18 cellular contexts compared by ENCODE assay signal in genomic region chr21:45207839-45208626, GRCh38.
DNase-seq lines count a peak whose midpoint lies in the region; ATAC-seq, FAIRE-seq and TF ChIP-seq lines count a peak whose summit lies in the region.
"Had no signal": no experiment of that assay in that cellular context is flagged by ENCODE, and none has a peak within 500 bp of the region (broad histone marks: within the 10 kb centered on the region; RNA-seq: fewer than 3 reads in every experiment).

No MANE protein-coding gene starts in this region.

- intact Hi-C loops in activated CD4-positive, alpha-beta T cell treated with anti-CD3 and anti-CD28 coated beads, Interleukin-2, amount 10 ng/mL, durations not matched to agents 24 days and 14 days (cut with micrococcal nuclease): no loop called here
- intact Hi-C loops in IMR-90 (cut with micrococcal nuclease): loop anchor here (2.0 kb wide), 1 partner anchor 21 kb away; no protein-coding TSS in a partner anchor

- H3K4me1 ChIP-seq in IMR-90 (ENCODE audit: control insufficient read depth, insufficient read depth, low read length) (peaks cover 13% of the 10 kb centered on the region), astrocyte (ENCODE audit: insufficient read depth, low read length) (peaks cover 7% of the 10 kb centered on the region)
- H3K4me1 ChIP-seq: sigmoid colon, tibial nerve had no signal

- H3K27ac Mint-ChIP-seq in activated CD4-positive, alpha-beta T cell treated with anti-CD3 and anti-CD28 coated beads, Interleukin-2, amount 10 ng/mL, durations not matched to agents 24 days and 14 days: no peak overlapping the region
- no peak overlapping the region for H3K27ac Mint-ChIP-seq in astrocyte (ENCODE audit: unreplicated experiment)
- no peak overlapping the region for H3K27ac Mint-ChIP-seq in stimulated activated memory B cell treated with anti-CD40 and anti-IgM and Interleukin-4, amounts not matched to agents 10 μg/mL and 1 μg/mL and 100 μg/mL, for 72 hours
- H3K27ac Mint-ChIP-seq: GM23338 had no signal

- in situ Hi-C loops in IMR-90 (cut with MboI; ENCODE audit: low sequenced_read_pairs): no loop called here

- H3K27ac ChIP-seq in IMR-90 (ENCODE audit: insufficient read depth, low read length) (peak overlapping the region; percentile 84), astrocyte (ENCODE audit: low read depth, low read length) (no peak overlapping the region)
- H3K27ac ChIP-seq: sigmoid colon, tibial nerve, VCaP had no signal

- POLR2A ChIA-PET in IMR-90 (lab: Charles Lee; ENCODE audit: unreplicated experiment): no interaction called here

- FAIRE-seq in astrocyte (lab: Jason Lieb, UNC): no peak
- FAIRE-seq: colon had no signal

- no peak overlapping the region for H4K91ac ChIP-seq in IMR-90 (ENCODE audit: insufficient read depth, low read depth, low read length)

- peak overlapping the region; percentile 81 for H2AK9ac ChIP-seq in IMR-90 (replicated peaks; ENCODE audit: low read depth, low read length, poor library complexity)

- peak overlapping the region; percentile 97; the same call in 1 of the 2 replicates for H2AK5ac ChIP-seq in IMR-90 (ENCODE audit: low read depth, low read length)

- BruUV-seq in IMR-90 (replicated peaks; lab: Mats Ljungman, UMichigan): no TSS peak

- no peak overlapping the region; the same call in 2 of the 3 replicates for H2BK15ac ChIP-seq in IMR-90 (ENCODE audit: low read depth, low read length)

- peak overlapping the region; percentile 81; the same call in 1 of the 2 replicates for H4K5ac ChIP-seq in IMR-90 (ENCODE audit: low read depth, low read length)

- H3K4me3 ChIP-seq in IMR-90 (ENCODE audit: insufficient read depth, low read depth, low read length): no peak overlapping the region
- H3K4me3 ChIP-seq in astrocyte (ENCODE audit: insufficient read depth, low read depth, low read length): no peak overlapping the region
- H3K4me3 ChIP-seq: GM23338, sigmoid colon, tibial nerve had no signal

- H2BK120ac ChIP-seq in IMR-90 (ENCODE audit: low read depth, low read length): no peak overlapping the region

- no peak; the same call in 1 of the 2 replicates for ATAC-seq in IMR-90 (ENCODE audit: low read depth)
- peak; percentile 52 for ATAC-seq in stimulated activated memory B cell treated with anti-CD40 and anti-IgM and Interleukin-4, amounts not matched to agents 10 μg/mL and 1 μg/mL and 100 μg/mL, for 72 hours
- ATAC-seq in GM19328 (IDR thresholded peaks at IDR 0.05; ENCODE audit: unreplicated experiment): no peak

- H3K9me1 ChIP-seq in IMR-90 (ENCODE audit: insufficient read depth, low read length): peaks cover 17% of the 10 kb centered on the region

- peak overlapping the region in 1 of 2 experiments; percentile 20; a peak in 1 of 4 replicates for H4K8ac ChIP-seq in IMR-90 (ENCODE audit: low read depth in 2 of 2, low read length in 2 of 2)

- no peak for TF ChIP-seq CTCF in IMR-90 (conservative IDR thresholded peaks at IDR 0.05; ENCODE audit: low read depth, low read length)
- TF ChIP-seq CTCF in astrocyte (IDR thresholded peaks at IDR 0.05; ENCODE audit: insufficient read depth, low read depth, low read length): no peak

- peak overlapping the region; percentile 1; the same call in 1 of the 2 replicates for H3K18ac ChIP-seq in IMR-90 (ENCODE audit: low read depth, low read length)

- no peaks in the 10 kb centered on the region for H3K79me2 ChIP-seq in astrocyte (ENCODE audit: insufficient read depth, low read length)

- WGBS in IMR-90 (ENCODE audit: extremely low coverage in 2 of 2, insufficient read length in 1 of 2), 2 experiments: 87% methylated on average over 4 of the region's 9 CpGs; no CpG with 5 or more reads in 1 of the 2 experiments

- H3K36me3 Mint-ChIP-seq in activated CD4-positive, alpha-beta T cell treated with anti-CD3 and anti-CD28 coated beads, Interleukin-2, amount 10 ng/mL, durations not matched to agents 24 days and 14 days (ENCODE audit: low read depth): peaks cover 17% of the 10 kb centered on the region
- H3K36me3 Mint-ChIP-seq in astrocyte (ENCODE audit: low read depth, unreplicated experiment): peaks cover 13% of the 10 kb centered on the region
- H3K36me3 Mint-ChIP-seq in stimulated activated memory B cell treated with anti-CD40 and anti-IgM and Interleukin-4, amounts not matched to agents 10 μg/mL and 1 μg/mL and 100 μg/mL, for 72 hours: peaks cover 45% of the 10 kb centered on the region

- no peaks in the 10 kb centered on the region for H3K9me3 Mint-ChIP-seq in activated CD4-positive, alpha-beta T cell treated with anti-CD3 and anti-CD28 coated beads, Interleukin-2, amount 10 ng/mL, durations not matched to agents 24 days and 14 days
- no peaks in the 10 kb centered on the region for H3K9me3 Mint-ChIP-seq in astrocyte (ENCODE audit: unreplicated experiment)
- no peaks in the 10 kb centered on the region for H3K9me3 Mint-ChIP-seq in stimulated activated memory B cell treated with anti-CD40 and anti-IgM and Interleukin-4, amounts not matched to agents 10 μg/mL and 1 μg/mL and 100 μg/mL, for 72 hours
- H3K9me3 Mint-ChIP-seq: GM23338 had no signal

- peak overlapping the region; percentile 56 for H3K4me2 ChIP-seq in IMR-90 (ENCODE audit: low read depth, low read length)
- peak overlapping the region; percentile 76 for H3K4me2 ChIP-seq in astrocyte (ENCODE audit: low read length)
- H3K4me2 ChIP-seq: GM23338 had no signal

- CTCF ChIA-PET in IMR-90 (lab: Yijun Ruan, JAX): no interaction called here

- H3K9me3 ChIP-seq in IMR-90 (ENCODE audit: control insufficient read depth, insufficient read depth, low read length) (no peaks in the 10 kb centered on the region), astrocyte (ENCODE audit: insufficient read depth, low read depth, low read length) (no peaks in the 10 kb centered on the region)
- H3K9me3 ChIP-seq: sigmoid colon, tibial nerve had no signal

- peak; percentile 52 for DNase-seq in activated CD4-positive, alpha-beta T cell treated with anti-CD3 and anti-CD28 coated beads, Interleukin-2, amount 10 ng/mL, durations not matched to agents 24 days and 14 days
- no peak for DNase-seq in activated CD4-positive, alpha-beta T cell treated with anti-CD3 and anti-CD28 coated beads, Interleukin-2, amount 50 U/mL, for 48 hours
- DNase-seq in IMR-90 (no peak), astrocyte (ENCODE audit: low read depth) (no peak), DMS 273 treated with DMSO at 0.1 percent for 48 hours (lab: John Stamatoyannopoulos, UW) (no peak), NCI-H2171 treated with DMSO at 0.1 percent for 48 hours (lab: John Stamatoyannopoulos, UW) (no peak)
- DNase-seq: amniotic stem cell; Kasumi-1; NCI-H1930; occipital lobe; sigmoid colon; stimulated activated CD4-positive, alpha-beta T cell treated with anti-CD3 and anti-CD28 coated beads, Interleukin-2, amount 100 ng/mL, for 48 hours had no signal

- peak overlapping the region; percentile 63 for H3K4ac ChIP-seq in IMR-90 (ENCODE audit: low read depth, low read length)

- peaks cover 31 to 44% of the 10 kb centered on the region in 2 experiments for H3K79me1 ChIP-seq in IMR-90 (ENCODE audit: low read depth in 1 of 2, low read length in 2 of 2)

- H3K27me3 ChIP-seq in IMR-90 (ENCODE audit: control insufficient read depth, insufficient read depth, low read length): no peaks in the 10 kb centered on the region
- H3K27me3 ChIP-seq in astrocyte (ENCODE audit: insufficient read depth, low read length): no peaks in the 10 kb centered on the region
- H3K27me3 ChIP-seq: sigmoid colon, tibial nerve had no signal

- no peak for TF ChIP-seq POLR2A in IMR-90 (IDR thresholded peaks at IDR 0.05; ENCODE audit: low read depth, low read length)

- peak overlapping the region; percentile 80 for H2BK5ac ChIP-seq in IMR-90 (ENCODE audit: low read depth, low read length, poor library complexity, severe bottlenecking)

- no peaks in the 10 kb centered on the region for H3K27me3 Mint-ChIP-seq in activated CD4-positive, alpha-beta T cell treated with anti-CD3 and anti-CD28 coated beads, Interleukin-2, amount 10 ng/mL, durations not matched to agents 24 days and 14 days
- no peaks in the 10 kb centered on the region for H3K27me3 Mint-ChIP-seq in astrocyte (ENCODE audit: low read depth, unreplicated experiment)
- no peaks in the 10 kb centered on the region for H3K27me3 Mint-ChIP-seq in stimulated activated memory B cell treated with anti-CD40 and anti-IgM and Interleukin-4, amounts not matched to agents 10 μg/mL and 1 μg/mL and 100 μg/mL, for 72 hours

- H3K4me1 Mint-ChIP-seq in activated CD4-positive, alpha-beta T cell treated with anti-CD3 and anti-CD28 coated beads, Interleukin-2, amount 10 ng/mL, durations not matched to agents 24 days and 14 days: peaks cover 21% of the 10 kb centered on the region
- peaks cover 17% of the 10 kb centered on the region for H3K4me1 Mint-ChIP-seq in astrocyte (ENCODE audit: low read depth, unreplicated experiment)
- peaks cover 40% of the 10 kb centered on the region for H3K4me1 Mint-ChIP-seq in stimulated activated memory B cell treated with anti-CD40 and anti-IgM and Interleukin-4, amounts not matched to agents 10 μg/mL and 1 μg/mL and 100 μg/mL, for 72 hours

- peaks cover 74% of the 10 kb centered on the region for H3K36me3 ChIP-seq in IMR-90 (ENCODE audit: control insufficient read depth, insufficient read depth, low read length)
- peaks cover 5% of the 10 kb centered on the region for H3K36me3 ChIP-seq in astrocyte (ENCODE audit: insufficient read depth, low read length)

- H2AFZ ChIP-seq in IMR-90 (replicated peaks; ENCODE audit: low read length, poor library complexity): peak overlapping the region; percentile 69
- H2AFZ ChIP-seq in astrocyte (ENCODE audit: low read depth, low read length): no peak overlapping the region
- H2AFZ ChIP-seq: GM23338 had no signal

- peak overlapping the region; percentile 20; the same call in 1 of the 2 replicates for H3K23ac ChIP-seq in IMR-90 (ENCODE audit: low read depth, low read length)

- dilution Hi-C loops in IMR-90 (cut with HindIII; ENCODE audit: low sequenced_read_pairs, unreplicated experiment): no loop called here

- no peak for TF ChIP-seq RAD21 in IMR-90 (IDR thresholded peaks at IDR 0.05; ENCODE audit: low read length)

- H2BK20ac ChIP-seq in IMR-90 (ENCODE audit: low read depth, low read length): peak overlapping the region; percentile 3; the same call in 1 of the 2 replicates

- no peak overlapping the region for H3K4me3 Mint-ChIP-seq in activated CD4-positive, alpha-beta T cell treated with anti-CD3 and anti-CD28 coated beads, Interleukin-2, amount 10 ng/mL, durations not matched to agents 24 days and 14 days
- H3K4me3 Mint-ChIP-seq in astrocyte (ENCODE audit: unreplicated experiment): peak overlapping the region; percentile 27
- H3K4me3 Mint-ChIP-seq in stimulated activated memory B cell treated with anti-CD40 and anti-IgM and Interleukin-4, amounts not matched to agents 10 μg/mL and 1 μg/mL and 100 μg/mL, for 72 hours: no peak overlapping the region
- H3K4me3 Mint-ChIP-seq: GM23338 had no signal

- H3K9ac ChIP-seq in IMR-90 (ENCODE audit: low read depth, low read length): no peak overlapping the region
- H3K9ac ChIP-seq in astrocyte (ENCODE audit: low read length): no peak overlapping the region

- H3K56ac ChIP-seq in IMR-90 (ENCODE audit: extremely low read depth, insufficient read depth, low read length): no peak overlapping the region

- H4K20me1 ChIP-seq in IMR-90 (ENCODE audit: insufficient read depth, low read length) (peaks cover 34% of the 10 kb centered on the region), astrocyte (ENCODE audit: insufficient read depth, low read length) (no peaks in the 10 kb centered on the region)

- peak overlapping the region; percentile 92 for H3K14ac ChIP-seq in IMR-90 (replicated peaks; ENCODE audit: low read depth, low read length)
